Comparison of ENCODE assay signal across 19 cellular contexts in the genomic region with DNA sequence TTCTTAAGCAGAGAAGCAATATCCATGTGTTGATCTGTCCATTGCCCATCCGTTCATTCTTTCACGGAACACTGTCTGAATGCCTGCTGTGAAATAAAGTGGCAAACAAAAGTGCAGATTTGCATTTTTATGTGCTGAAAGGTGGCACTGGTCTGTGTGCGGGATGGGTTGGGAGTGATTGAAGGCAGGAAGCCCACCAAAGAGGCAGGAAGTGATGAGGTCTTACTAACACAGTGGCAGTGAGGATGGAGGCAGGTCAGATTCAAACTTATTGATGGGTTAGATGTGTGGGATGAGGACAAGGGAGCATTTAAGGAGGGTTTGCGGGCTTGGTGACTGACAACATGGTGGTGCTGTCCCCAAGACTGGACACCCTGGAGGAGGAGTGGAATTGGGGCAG.
"Had no signal": no experiment of that assay in that cellular context is flagged by ENCODE, and none has a peak within 500 bp of the region (broad histone marks: within the 10 kb centered on the region; RNA-seq: fewer than 3 reads in every experiment).

No MANE protein-coding gene starts in this region.

- H3K4me3 Mint-ChIP-seq: activated CD4-positive, alpha-beta T cell treated with anti-CD3 and anti-CD28 coated beads, Interleukin-2, amount 10 ng/mL, durations not matched to agents 7 days and 5 days; activated T-helper 1 cell treated with anti-CD3 and anti-CD28 coated beads, Interleukin-12 subunit alpha, Interleukin-12 subunit beta, Interleukin-2, Interleukin-4 antibody, amounts not matched to agents 30 ng/mL and 10 ng/mL and 1 ng/mL, durations not matched to agents 14 hours and 24 hours and 36 hours had no signal

- H3K9me3 ChIP-seq: gastrocnemius medialis, heart right ventricle, pancreas, upper lobe of left lung had no signal

- H3K27me3 ChIP-seq: cardiac muscle cell, gastrocnemius medialis, heart right ventricle, pancreas, upper lobe of left lung had no signal

- H3K27ac ChIP-seq: cardiac muscle cell, epithelial cell of prostate, gastrocnemius medialis, heart right ventricle, upper lobe of left lung had no signal

- H3K4me3 ChIP-seq: cardiac muscle cell, coronary artery, gastrocnemius medialis, heart right ventricle, lung, pancreas, upper lobe of left lung had no signal

- H3K36me3 ChIP-seq: cardiac muscle cell, gastrocnemius medialis, heart right ventricle, pancreas, upper lobe of left lung had no signal

- H3K4me1 Mint-ChIP-seq: activated CD4-positive, alpha-beta T cell treated with anti-CD3 and anti-CD28 coated beads, Interleukin-2, amount 10 ng/mL, durations not matched to agents 7 days and 5 days had no signal

- FAIRE-seq: astrocyte, pancreas had no signal

- ATAC-seq: gastrocnemius medialis, heart right ventricle, left colon, pancreas had no signal

- H3K9me3 Mint-ChIP-seq: activated CD4-positive, alpha-beta T cell treated with anti-CD3 and anti-CD28 coated beads, Interleukin-2, amount 10 ng/mL, durations not matched to agents 7 days and 5 days; activated T-helper 1 cell treated with anti-CD3 and anti-CD28 coated beads, Interleukin-12 subunit alpha, Interleukin-12 subunit beta, Interleukin-2, Interleukin-4 antibody, amounts not matched to agents 30 ng/mL and 10 ng/mL and 1 ng/mL, durations not matched to agents 14 hours and 24 hours and 36 hours had no signal

- DNase-seq: activated CD4-positive, alpha-beta T cell treated with anti-CD3 and anti-CD28 coated beads, Interleukin-2, amount 10 ng/mL, durations not matched to agents 7 days and 5 days; activated CD4-positive, CD25-positive, alpha-beta regulatory T cell; activated CD8-positive, alpha-beta memory T cell treated with anti-CD3 and anti-CD28 coated beads for 24 hours; effector memory CD4-positive, alpha-beta T cell; gastrocnemius medialis; heart right ventricle; left colon; midbrain; retina; stimulated activated CD4-positive, alpha-beta T cell treated with anti-CD3 and anti-CD28 coated beads, Interleukin-4, amount 100 ng/mL, for 1 hour; stimulated activated naive CD4-positive, alpha-beta T cell; upper lobe of left lung had no signal

- H3K27ac Mint-ChIP-seq: activated CD4-positive, alpha-beta T cell treated with anti-CD3 and anti-CD28 coated beads, Interleukin-2, amount 10 ng/mL, durations not matched to agents 7 days and 5 days; activated T-helper 1 cell treated with anti-CD3 and anti-CD28 coated beads, Interleukin-12 subunit alpha, Interleukin-12 subunit beta, Interleukin-2, Interleukin-4 antibody, amounts not matched to agents 30 ng/mL and 10 ng/mL and 1 ng/mL, durations not matched to agents 14 hours and 24 hours and 36 hours had no signal

- H3K4me1 ChIP-seq: gastrocnemius medialis had no signal
